ENCODE assay signal across 20 cellular contexts in genomic region chr5:42855386-42855785, GRCh38. TPM values are rescaled to one million over a fixed set of nuclear protein-coding genes. Genes with fewer than 3 reads are reported as not detected.
"Had no signal": no experiment of that assay in that cellular context is flagged by ENCODE, and none has a peak within 500 bp of the region (broad histone marks: within the 10 kb centered on the region; RNA-seq: fewer than 3 reads in every experiment).

No MANE protein-coding gene starts in this region.

- ATAC-seq: activated CD8-positive, alpha-beta T cell treated with anti-CD3 and anti-CD28 coated beads, Interleukin-2, amount 10 ng/mL, durations not matched to agents 7 days and 5 days; esophagus mucosa; gastroesophageal sphincter; WTC11 had no signal

- H3K9me3 ChIP-seq: gastroesophageal sphincter, thoracic aorta, upper lobe of left lung had no signal

- H3K36me3 ChIP-seq: brain microvascular endothelial cell, gastroesophageal sphincter, heart left ventricle, thoracic aorta, upper lobe of left lung had no signal

- DNase-seq: activated CD4-positive, alpha-beta T cell treated with anti-CD3 and anti-CD28 coated beads for 36 hours; activated CD8-positive, alpha-beta T cell treated with anti-CD3 and anti-CD28 coated beads, Interleukin-2, amount 10 ng/mL, durations not matched to agents 7 days and 5 days; activated naive CD4-positive, alpha-beta T cell treated with Interleukin-2 at 50 U/mL for 16 hours; activated naive CD8-positive, alpha-beta T cell treated with anti-CD3 and anti-CD28 coated beads, Interleukin-2, amount 10 ng/mL, durations not matched to agents 7 days and 5 days; activated T-cell treated with anti-CD3 and anti-CD28 coated beads, Interleukin-2, amount 50 U/mL, for 24 hours; amygdala; brain microvascular endothelial cell; heart left ventricle; kidney glomerular epithelial cell; occipital lobe; posterior cingulate gyrus; retina; SW 1271; upper lobe of left lung had no signal

- H3K27me3 ChIP-seq: brain microvascular endothelial cell, gastroesophageal sphincter, heart left ventricle, upper lobe of left lung had no signal

- H3K4me3 ChIP-seq: coronary artery, gastroesophageal sphincter, heart left ventricle, thoracic aorta, upper lobe of left lung had no signal

- H3K27ac ChIP-seq: brain microvascular endothelial cell, coronary artery, gastroesophageal sphincter, heart left ventricle, thoracic aorta, upper lobe of left lung had no signal

RNA-seq across cellular contexts. Expression of gene SELENOP, which starts 43.7 kb away (rescaled TPM):
- total RNA-seq: activated CD4-positive, alpha-beta T cell treated with anti-CD3 and anti-CD28 coated beads for 36 hours; activated T-helper 2 cell treated with anti-CD3 and anti-CD28 coated beads, Interferon-gamma antibody, Interleukin-2, Interleukin-4, amounts not matched to agents 10 μg/mL and 5 μg/mL and 100 μg/mL, durations not matched to agents 14 hours and 24 hours and 36 hours had no signal
